In the genomic region with DNA sequence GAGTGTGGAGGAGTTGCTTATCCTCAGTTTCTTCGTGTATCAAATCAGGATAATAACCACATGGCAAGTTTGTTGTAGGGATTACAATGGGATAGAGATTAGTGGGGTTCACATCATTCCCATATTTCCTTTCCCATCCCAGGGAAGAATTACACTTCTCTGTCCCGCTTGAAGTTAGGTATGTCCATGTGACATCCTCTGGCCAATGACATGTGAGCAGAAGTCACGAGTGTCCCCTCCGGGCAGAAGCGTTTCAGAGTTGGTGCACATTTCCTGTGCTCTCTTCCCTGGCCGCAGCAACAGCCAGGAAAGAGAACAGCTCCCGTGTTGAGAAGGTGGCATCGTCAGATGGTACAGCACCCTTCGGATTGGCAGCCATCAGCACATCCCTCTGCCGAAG, we compare ENCODE assay signal across 1 cellular context.
TF ChIP-seq lines count a peak whose summit lies in the region.

No MANE protein-coding gene starts in this region.

TF ChIP-seq in GM23338, 12 proteins besides CTCF, POLR2A, EP300 and RAD21 (continued from another document):
- TF ChIP-seq, protein P1, sequence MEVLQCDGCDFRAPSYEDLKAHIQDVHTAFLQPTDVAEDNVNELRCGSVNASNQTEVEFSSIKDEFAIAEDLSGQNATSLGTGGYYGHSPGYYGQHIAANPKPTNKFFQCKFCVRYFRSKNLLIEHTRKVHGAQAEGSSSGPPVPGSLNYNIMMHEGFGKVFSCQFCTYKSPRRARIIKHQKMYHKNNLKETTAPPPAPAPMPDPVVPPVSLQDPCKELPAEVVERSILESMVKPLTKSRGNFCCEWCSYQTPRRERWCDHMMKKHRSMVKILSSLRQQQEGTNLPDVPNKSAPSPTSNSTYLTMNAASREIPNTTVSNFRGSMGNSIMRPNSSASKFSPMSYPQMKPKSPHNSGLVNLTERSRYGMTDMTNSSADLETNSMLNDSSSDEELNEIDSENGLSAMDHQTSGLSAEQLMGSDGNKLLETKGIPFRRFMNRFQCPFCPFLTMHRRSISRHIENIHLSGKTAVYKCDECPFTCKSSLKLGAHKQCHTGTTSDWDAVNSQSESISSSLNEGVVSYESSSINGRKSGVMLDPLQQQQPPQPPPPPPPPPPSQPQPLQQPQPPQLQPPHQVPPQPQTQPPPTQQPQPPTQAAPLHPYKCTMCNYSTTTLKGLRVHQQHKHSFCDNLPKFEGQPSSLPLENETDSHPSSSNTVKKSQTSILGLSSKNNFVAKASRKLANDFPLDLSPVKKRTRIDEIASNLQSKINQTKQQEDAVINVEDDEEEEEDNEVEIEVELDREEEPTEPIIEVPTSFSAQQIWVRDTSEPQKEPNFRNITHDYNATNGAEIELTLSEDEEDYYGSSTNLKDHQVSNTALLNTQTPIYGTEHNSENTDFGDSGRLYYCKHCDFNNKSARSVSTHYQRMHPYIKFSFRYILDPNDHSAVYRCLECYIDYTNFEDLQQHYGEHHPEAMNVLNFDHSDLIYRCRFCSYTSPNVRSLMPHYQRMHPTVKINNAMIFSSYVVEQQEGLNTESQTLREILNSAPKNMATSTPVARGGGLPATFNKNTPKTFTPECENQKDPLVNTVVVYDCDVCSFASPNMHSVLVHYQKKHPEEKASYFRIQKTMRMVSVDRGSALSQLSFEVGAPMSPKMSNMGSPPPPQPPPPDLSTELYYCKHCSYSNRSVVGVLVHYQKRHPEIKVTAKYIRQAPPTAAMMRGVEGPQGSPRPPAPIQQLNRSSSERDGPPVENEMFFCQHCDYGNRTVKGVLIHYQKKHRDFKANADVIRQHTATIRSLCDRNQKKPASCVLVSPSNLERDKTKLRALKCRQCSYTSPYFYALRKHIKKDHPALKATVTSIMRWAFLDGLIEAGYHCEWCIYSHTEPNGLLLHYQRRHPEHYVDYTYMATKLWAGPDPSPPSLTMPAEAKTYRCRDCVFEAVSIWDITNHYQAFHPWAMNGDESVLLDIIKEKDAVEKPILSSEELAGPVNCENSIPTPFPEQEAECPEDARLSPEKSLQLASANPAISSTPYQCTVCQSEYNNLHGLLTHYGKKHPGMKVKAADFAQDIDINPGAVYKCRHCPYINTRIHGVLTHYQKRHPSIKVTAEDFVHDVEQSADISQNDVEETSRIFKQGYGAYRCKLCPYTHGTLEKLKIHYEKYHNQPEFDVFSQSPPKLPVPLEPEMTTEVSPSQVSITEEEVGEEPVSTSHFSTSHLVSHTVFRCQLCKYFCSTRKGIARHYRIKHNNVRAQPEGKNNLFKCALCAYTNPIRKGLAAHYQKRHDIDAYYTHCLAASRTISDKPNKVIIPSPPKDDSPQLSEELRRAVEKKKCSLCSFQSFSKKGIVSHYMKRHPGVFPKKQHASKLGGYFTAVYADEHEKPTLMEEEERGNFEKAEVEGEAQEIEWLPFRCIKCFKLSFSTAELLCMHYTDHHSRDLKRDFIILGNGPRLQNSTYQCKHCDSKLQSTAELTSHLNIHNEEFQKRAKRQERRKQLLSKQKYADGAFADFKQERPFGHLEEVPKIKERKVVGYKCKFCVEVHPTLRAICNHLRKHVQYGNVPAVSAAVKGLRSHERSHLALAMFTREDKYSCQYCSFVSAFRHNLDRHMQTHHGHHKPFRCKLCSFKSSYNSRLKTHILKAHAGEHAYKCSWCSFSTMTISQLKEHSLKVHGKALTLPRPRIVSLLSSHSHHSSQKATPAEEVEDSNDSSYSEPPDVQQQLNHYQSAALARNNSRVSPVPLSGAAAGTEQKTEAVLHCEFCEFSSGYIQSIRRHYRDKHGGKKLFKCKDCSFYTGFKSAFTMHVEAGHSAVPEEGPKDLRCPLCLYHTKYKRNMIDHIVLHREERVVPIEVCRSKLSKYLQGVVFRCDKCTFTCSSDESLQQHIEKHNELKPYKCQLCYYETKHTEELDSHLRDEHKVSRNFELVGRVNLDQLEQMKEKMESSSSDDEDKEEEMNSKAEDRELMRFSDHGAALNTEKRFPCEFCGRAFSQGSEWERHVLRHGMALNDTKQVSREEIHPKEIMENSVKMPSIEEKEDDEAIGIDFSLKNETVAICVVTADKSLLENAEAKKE (CRISPR knock-in tag; IDR thresholded peaks at IDR 0.05) = no peak
- no peak for TF ChIP-seq ZNF114 (CRISPR knock-in tag; IDR thresholded peaks at IDR 0.05)
- no peak for TF ChIP-seq STAT1 (IDR thresholded peaks at IDR 0.05; ENCODE audit: unreplicated experiment)
- TF ChIP-seq ZNF331 (CRISPR knock-in tag; IDR thresholded peaks at IDR 0.05; ENCODE audit: low read depth) = no peak
- no peak for TF ChIP-seq EZH2 (IDR thresholded peaks at IDR 0.05; ENCODE audit: low read depth, unreplicated experiment)
- TF ChIP-seq JUNB (IDR thresholded peaks at IDR 0.05; ENCODE audit: unreplicated experiment) = no peak
- TF ChIP-seq, protein P2, sequence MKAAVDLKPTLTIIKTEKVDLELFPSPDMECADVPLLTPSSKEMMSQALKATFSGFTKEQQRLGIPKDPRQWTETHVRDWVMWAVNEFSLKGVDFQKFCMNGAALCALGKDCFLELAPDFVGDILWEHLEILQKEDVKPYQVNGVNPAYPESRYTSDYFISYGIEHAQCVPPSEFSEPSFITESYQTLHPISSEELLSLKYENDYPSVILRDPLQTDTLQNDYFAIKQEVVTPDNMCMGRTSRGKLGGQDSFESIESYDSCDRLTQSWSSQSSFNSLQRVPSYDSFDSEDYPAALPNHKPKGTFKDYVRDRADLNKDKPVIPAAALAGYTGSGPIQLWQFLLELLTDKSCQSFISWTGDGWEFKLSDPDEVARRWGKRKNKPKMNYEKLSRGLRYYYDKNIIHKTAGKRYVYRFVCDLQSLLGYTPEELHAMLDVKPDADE (IDR thresholded peaks at IDR 0.05) = no peak
- no peak for TF ChIP-seq EZH2phosphoT487 (IDR thresholded peaks at IDR 0.05; ENCODE audit: unreplicated experiment)
- TF ChIP-seq POLR2AphosphoS5 (IDR thresholded peaks at IDR 0.05; ENCODE audit: low read depth) = no peak
- TF ChIP-seq NANOG (IDR thresholded peaks at IDR 0.05; ENCODE audit: borderline replicate concordance) = no peak
